12 cellular contexts compared by ENCODE assay signal in genomic region chr2:30664761-30665358, GRCh38.
DNase-seq lines count a peak whose midpoint lies in the region; ATAC-seq and TF ChIP-seq lines count a peak whose summit lies in the region.
"Had no signal": no experiment of that assay in that cellular context is flagged by ENCODE, and none has a peak within 500 bp of the region (broad histone marks: within the 10 kb centered on the region; RNA-seq: fewer than 3 reads in every experiment).

No MANE protein-coding gene starts in this region.

- peaks cover 10% of the 10 kb centered on the region for H3K9me3 ChIP-seq in thoracic aorta

- H3K36me3 Mint-ChIP-seq in activated T-cell treated with anti-CD3 and anti-CD28 coated beads, Interleukin-2, amount 50 U/mL, for 24 hours (ENCODE audit: low read depth): no peaks in the 10 kb centered on the region

- no peaks in the 10 kb centered on the region for H3K27me3 ChIP-seq in thoracic aorta (replicated peaks; ENCODE audit: insufficient read depth)
- H3K27me3 ChIP-seq: ascending aorta had no signal

- H3K4me1 Mint-ChIP-seq in activated T-cell treated with anti-CD3 and anti-CD28 coated beads, Interleukin-2, amount 50 U/mL, for 24 hours (ENCODE audit: low read depth): peaks cover 22% of the 10 kb centered on the region

- H3K27me3 Mint-ChIP-seq in activated T-cell treated with anti-CD3 and anti-CD28 coated beads, Interleukin-2, amount 50 U/mL, for 24 hours: no peaks in the 10 kb centered on the region

- no peak overlapping the region for H3K4me3 Mint-ChIP-seq in activated T-cell treated with anti-CD3 and anti-CD28 coated beads, Interleukin-2, amount 50 U/mL, for 24 hours
- H3K4me3 Mint-ChIP-seq: CD8-positive, alpha-beta T cell had no signal

- peak overlapping the region; percentile 76 for H3K27ac Mint-ChIP-seq in activated T-cell treated with anti-CD3 and anti-CD28 coated beads, Interleukin-2, amount 50 U/mL, for 24 hours
- H3K27ac Mint-ChIP-seq: CD8-positive, alpha-beta T cell had no signal

- ATAC-seq in SK-N-SH treated with all-trans-retinoic acid at 6 μM for 48 hours: peak; percentile 88
- peak; percentile 47 for ATAC-seq in thoracic aorta (ENCODE audit: insufficient number of reproducible peaks, low FRiP score, low read depth)
- ATAC-seq: CD8-positive, alpha-beta T cell had no signal

- H3K4me1 ChIP-seq in thoracic aorta (ENCODE audit: control insufficient read depth in 1 of 2, low read depth in 2 of 2): peaks cover 0 to 7% of the 10 kb centered on the region in 2 donors

- H3K27ac ChIP-seq in thoracic aorta: peak overlapping the region in 1 of 2 donors; percentile 69
- H3K27ac ChIP-seq: left ventricle myocardium inferior had no signal

- H3K4me3 ChIP-seq in foreskin fibroblast (ENCODE audit: low read depth in 1 of 2, low read length in 2 of 2) (no peak overlapping the region), thoracic aorta (no peak overlapping the region)
- H3K4me3 ChIP-seq: ascending aorta, left ventricle myocardium inferior had no signal

- TF ChIP-seq CTCF in foreskin fibroblast (IDR thresholded peaks at IDR 0.05; ENCODE audit: low read depth, low read length): no peak
- no peak for TF ChIP-seq CTCF in thoracic aorta (IDR thresholded peaks at IDR 0.05)

- peak; percentile 37 for DNase-seq in activated T-cell treated with anti-CD3 and anti-CD28 coated beads, Interleukin-2, amount 50 U/mL, for 24 hours
- no peak for DNase-seq in activated T-cell treated with anti-CD3 and anti-CD28 coated beads for 4 hours
- DNase-seq in foreskin fibroblast: peak; percentile 98
- DNase-seq in thoracic aorta (ENCODE audit: low spot score): no peak
- DNase-seq in NCI-H1436 treated with DMSO at 0.1 percent for 48 hours (lab: John Stamatoyannopoulos, UW): no peak
- no peak for DNase-seq in DMS153 (lab: John Stamatoyannopoulos, UW)
- DNase-seq in GF-D8 (lab: John Stamatoyannopoulos, UW): no peak
- DNase-seq: KBM-7, left ventricle myocardium inferior had no signal

- H3K9me3 Mint-ChIP-seq in activated T-cell treated with anti-CD3 and anti-CD28 coated beads, Interleukin-2, amount 50 U/mL, for 24 hours: peaks cover 11% of the 10 kb centered on the region

- no peaks in the 10 kb centered on the region for H3K36me3 ChIP-seq in thoracic aorta
- H3K36me3 ChIP-seq: ascending aorta, left ventricle myocardium inferior had no signal

TF ChIP-seq in SK-N-SH treated with all-trans-retinoic acid at 6 μM for 48 hours, 23 proteins besides CTCF, POLR2A, EP300 and RAD21:
- TF ChIP-seq ZFP3 (CRISPR knock-in tag; IDR thresholded peaks at IDR 0.05): 0 out of 2 replicates have a peak, but pooled peaks have one; percentile 12
- TF ChIP-seq CSRNP3 (CRISPR knock-in tag; IDR thresholded peaks at IDR 0.05): no peak

Comparison
In these comparisons a context has a peak if more than half of its experiments do, and no peak if none do; other contexts are left out.
1. DNase-seq: peak in activated T-cell treated with anti-CD3 and anti-CD28 coated beads, Interleukin-2, amount 50 U/mL, for 24 hours (single experiment) and foreskin fibroblast (2 of 2); none in activated T-cell treated with anti-CD3 and anti-CD28 coated beads for 4 hours (single experiment), thoracic aorta (single experiment), NCI-H1436 treated with DMSO at 0.1 percent for 48 hours (single experiment), DMS153 (single experiment) and GF-D8 (single experiment).